Comparison of ENCODE assay signal across 20 cellular contexts in genomic region chr6:158303210-158303731, GRCh38. TPM values are rescaled to one million over a fixed set of nuclear protein-coding genes. Genes with fewer than 3 reads are reported as not detected.
DNase-seq lines count a peak whose midpoint lies in the region; ATAC-seq and TF ChIP-seq lines count a peak whose summit lies in the region.
"Had no signal": no experiment of that assay in that cellular context is flagged by ENCODE, and none has a peak within 500 bp of the region (broad histone marks: within the 10 kb centered on the region; RNA-seq: fewer than 3 reads in every experiment).

No MANE protein-coding gene starts in this region.

- peaks cover 25% of the 10 kb centered on the region for H3K9me3 Mint-ChIP-seq in neural progenitor cell

- H3K36me3 ChIP-seq in HEK293 (ENCODE audit: control insufficient read depth in 2 of 2, insufficient read depth in 1 of 2, low read length in 2 of 2) = peaks cover 0 to 6% of the 10 kb centered on the region in 2 experiments; a peak in 2 of 3 replicates
- no peaks in the 10 kb centered on the region for H3K36me3 ChIP-seq in neural progenitor cell

- H3K4me2 ChIP-seq in neural progenitor cell = no peak overlapping the region

- H3K27ac ChIP-seq in HEK293 (ENCODE audit: extremely low read depth, low read depth, low read length) (no peak overlapping the region), neural progenitor cell (no peak overlapping the region)
- H3K27ac ChIP-seq: HL-60, SJCRH30 had no signal

- no peak overlapping the region for H3K4me3 Mint-ChIP-seq in neural progenitor cell

- no peak overlapping the region for H3K9ac ChIP-seq in neural progenitor cell

- no peak for TF ChIP-seq CTCF in HEK293 (tag by site-specific recombination; IDR thresholded peaks at IDR 0.05)
- no peak for TF ChIP-seq CTCF in epithelial cell of esophagus (IDR thresholded peaks at IDR 0.05; ENCODE audit: insufficient read depth, low read depth, low read length, missing control alignments)
- no peak for TF ChIP-seq CTCF in neural progenitor cell (IDR thresholded peaks at IDR 0.05)

- H3K27ac Mint-ChIP-seq in neural progenitor cell = peak overlapping the region; percentile 30

- H3K79me2 ChIP-seq in neural progenitor cell (ENCODE audit: low read depth) = peaks cover 32% of the 10 kb centered on the region

- in situ Hi-C loops in SK-MEL-5 (cut with HindIII; ENCODE audit: low pct_unique_long_range_greater_than_20kb, low sequenced_read_pairs) = no loop called here

- POLR2A ChIA-PET in HEK293 (lab: Yijun Ruan, JAX) = interaction anchor here (0.6 kb wide), 1 partner anchor 25 kb away, joined by 3 read pairs; no protein-coding TSS in a partner anchor

- H3K4me3 ChIP-seq in HEK293 (ENCODE audit: low read depth, low read length) (no peak overlapping the region), epithelial cell of esophagus (ENCODE audit: low read length) (no peak overlapping the region), neural progenitor cell (no peak overlapping the region)
- H3K4me3 ChIP-seq: SJCRH30 had no signal

- H3K27me3 ChIP-seq in neural progenitor cell = no peaks in the 10 kb centered on the region
- H3K27me3 ChIP-seq: SJCRH30 had no signal

- peaks cover 9% of the 10 kb centered on the region for H3K4me1 Mint-ChIP-seq in neural progenitor cell

- DNase-seq in SK-MEL-5 (ENCODE audit: low read depth, low spot score) = peak; percentile 56
- DNase-seq in epithelial cell of esophagus (ENCODE audit: low read depth) = peak; percentile 49
- no peak for DNase-seq in neural progenitor cell (ENCODE audit: low spot score)
- no peak for DNase-seq in activated CD4-positive, alpha-beta T cell treated with anti-CD3 and anti-CD28 coated beads, Interleukin-2, amount 50 U/mL, for 48 hours
- no peak for DNase-seq in DMS79 treated with DMSO at 0.1 percent for 48 hours (lab: John Stamatoyannopoulos, UW)
- DNase-seq: C1 segment of cervical spinal cord; DMS 273 treated with DMSO at 0.1 percent for 48 hours; HCEC 1CT; MV-4-11; NCI-H1417 treated with DMSO at 0.1 percent for 48 hours; NCI-H2029 treated with DMSO at 0.1 percent for 48 hours; NCI-H2171 treated with DMSO at 0.1 percent for 48 hours; NCI-H446 treated with DMSO at 0.1 percent for 48 hours; NK-92 treated with Interleukin-12 subunit alpha and Interleukin-12 subunit beta, amount 100 ng/mL, for 24 hours; RPMI8226; SJCRH30 had no signal

- peaks cover 11% of the 10 kb centered on the region for H3K4me1 ChIP-seq in HEK293 (ENCODE audit: control insufficient read depth, insufficient read depth, low read length)
- peaks cover 15% of the 10 kb centered on the region for H3K4me1 ChIP-seq in neural progenitor cell
- H3K4me1 ChIP-seq: SJCRH30 had no signal

- no peak overlapping the region for H2AFZ ChIP-seq in neural progenitor cell (replicated peaks)

- H3F3A ChIP-seq in neural progenitor cell (ENCODE audit: low read depth) = peaks cover 12% of the 10 kb centered on the region

- no peak for ATAC-seq in GM21360 (IDR thresholded peaks at IDR 0.05; ENCODE audit: unreplicated experiment)
- ATAC-seq in HG02763 (IDR thresholded peaks at IDR 0.05; ENCODE audit: unreplicated experiment) = no peak

- H4K20me1 ChIP-seq in neural progenitor cell (ENCODE audit: low read depth) = peaks cover 7% of the 10 kb centered on the region

- peaks cover 39% of the 10 kb centered on the region for H3K36me3 Mint-ChIP-seq in neural progenitor cell

- CTCF ChIA-PET in HEK293 (lab: Yijun Ruan, JAX) = no interaction called here

- H3K9me3 ChIP-seq in HEK293 (ENCODE audit: control insufficient read depth, insufficient read depth, low read depth, low read length) (no peaks in the 10 kb centered on the region), neural progenitor cell (ENCODE audit: low read depth) (no peaks in the 10 kb centered on the region)
- H3K9me3 ChIP-seq: SJCRH30 had no signal

- H3K27me3 Mint-ChIP-seq in neural progenitor cell (ENCODE audit: insufficient read depth, low read depth) = peaks cover 5% of the 10 kb centered on the region

TF ChIP-seq in HEK293, 187 proteins besides CTCF, POLR2A, EP300 and RAD21:
- TF ChIP-seq PRDM6 (tag by site-specific recombination; IDR thresholded peaks at IDR 0.05) (peak; percentile 64), TRIM28 (IDR thresholded peaks at IDR 0.05; ENCODE audit: borderline replicate concordance, low read length) (0 out of 2 replicates have a peak, but pooled peaks have one; percentile 39), ZNF146 (tag by site-specific recombination; IDR thresholded peaks at IDR 0.05) (no peak), ZFP69B (tag by site-specific recombination; IDR thresholded peaks at IDR 0.05) (no peak), ZBTB48 (tag by site-specific recombination; IDR thresholded peaks at IDR 0.05) (peak; percentile 84), ZNF335 (tag by site-specific recombination; conservative IDR thresholded peaks at IDR 0.05) (peak; percentile 47), ZNF629 (tag by site-specific recombination; IDR thresholded peaks at IDR 0.05) (peak; percentile 43), ZSCAN30 (tag by site-specific recombination; IDR thresholded peaks at IDR 0.05) (peak; percentile 56; the same call in 1 of the 2 replicates), ZNF133 (tag by site-specific recombination; IDR thresholded peaks at IDR 0.05) (peak; percentile 50; the same call in 1 of the 2 replicates), ATF2 (tag by site-specific recombination; IDR thresholded peaks at IDR 0.05; ENCODE audit: low read depth) (0 out of 2 replicates have a peak, but pooled peaks have one; percentile 36), EGR2 (tag by site-specific recombination; IDR thresholded peaks at IDR 0.05; ENCODE audit: low read depth) (no peak)

RNA-seq across cellular contexts. Expression of gene TULP4, which starts 9.0 kb away (rescaled TPM):
- 75.3 and 85.0 TPM in 2 replicates for total RNA-seq in SK-MEL-5 (2014; rRNA removed; shearing (Covaris generic))
- polyA plus RNA-seq in SK-MEL-5 (2015; cell fraction: cytosol; rRNA removed) = 29.8 and 33.0 TPM in 2 replicates
- polyA plus RNA-seq in SK-MEL-5 (2015; cell fraction: nucleus; rRNA removed) = 12.5 and 24.3 TPM in 2 replicates
- total RNA-seq in neural progenitor cell (ENCODE audit: low replicate concordance) = 143 and 252 TPM in 2 replicates

Comparison
In these comparisons a context has a peak if more than half of its experiments do, and no peak if none do; other contexts are left out.
1. DNase-seq: peak in SK-MEL-5 (single experiment) and epithelial cell of esophagus (single experiment); none in neural progenitor cell (single experiment), activated CD4-positive, alpha-beta T cell treated with anti-CD3 and anti-CD28 coated beads, Interleukin-2, amount 50 U/mL, for 48 hours (0 of 2) and DMS79 treated with DMSO at 0.1 percent for 48 hours (single experiment).